In the genomic region with DNA sequence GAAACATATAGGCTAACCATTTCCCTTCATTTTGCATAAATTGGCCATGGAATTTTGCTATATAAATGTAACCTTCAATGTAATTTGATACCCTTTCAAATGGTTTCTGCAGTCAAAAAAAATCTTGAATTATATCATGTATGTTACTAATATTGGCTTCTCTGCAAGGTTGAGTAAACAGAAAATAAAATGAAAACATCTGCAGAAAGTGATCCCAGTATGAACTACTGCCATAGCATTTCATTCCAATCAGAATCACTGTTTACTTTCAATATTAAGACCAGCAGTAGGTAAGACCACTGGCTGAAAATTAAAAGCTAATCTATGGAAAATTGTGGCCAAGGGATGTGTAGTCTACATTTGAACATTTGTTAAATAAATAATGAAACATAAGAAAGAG, we compare ENCODE assay signal across 15 cellular contexts.
DNase-seq lines count a peak whose midpoint lies in the region; ATAC-seq and TF ChIP-seq lines count a peak whose summit lies in the region.
"Had no signal": no experiment of that assay in that cellular context is flagged by ENCODE, and none has a peak within 500 bp of the region (broad histone marks: within the 10 kb centered on the region; RNA-seq: fewer than 3 reads in every experiment).

No MANE protein-coding gene starts in this region.

- no peak overlapping the region for H4K91ac ChIP-seq in neuronal stem cell (ENCODE audit: low read depth, low read length, poor library complexity)

- H3K9ac ChIP-seq in adipocyte (ENCODE audit: low read length) (no peak overlapping the region), neuronal stem cell (ENCODE audit: low read depth, low read length, poor library complexity) (no peak overlapping the region)
- H3K9ac ChIP-seq: BLaER1 had no signal

- no peak overlapping the region for H2BK120ac ChIP-seq in neuronal stem cell (ENCODE audit: low read depth, low read length)

- peak; percentile 45 for DNase-seq in NCI-H146 (lab: John Stamatoyannopoulos, UW)
- DNase-seq in adipocyte (ENCODE audit: low read depth), result peak; percentile 69
- peak; percentile 52 for DNase-seq in fibroblast of mammary gland (ENCODE audit: low read depth)
- DNase-seq in neuronal stem cell (ENCODE audit: low spot score), result no peak
- DNase-seq in naive thymus-derived CD4-positive, alpha-beta T cell, result no peak
- DNase-seq in activated CD4-positive, alpha-beta T cell treated with anti-CD3 and anti-CD28 coated beads, Interleukin-2, amount 50 U/mL, for 1 hour, result no peak
- DNase-seq in prostate gland (ENCODE audit: low spot score), result no peak
- DNase-seq: AML-193, DMS53, GF-D8, H7 had no signal

- no peaks in the 10 kb centered on the region for H3K79me1 ChIP-seq in neuronal stem cell (ENCODE audit: low read depth, low read length)

- H3K9me3 ChIP-seq in adipocyte (ENCODE audit: control insufficient read depth, low read length), result peaks cover 3% of the 10 kb centered on the region
- peaks cover 0 to 9% of the 10 kb centered on the region in 2 donors for H3K9me3 ChIP-seq in neuronal stem cell (replicated peaks in 1 of 2; ENCODE audit: control insufficient read depth in 2 of 2, insufficient read depth in 1 of 2, low read depth in 1 of 2, low read length in 2 of 2)
- no peaks in the 10 kb centered on the region for H3K9me3 ChIP-seq in naive thymus-derived CD4-positive, alpha-beta T cell (ENCODE audit: control insufficient read depth in 2 of 3, low read length in 3 of 3)
- H3K9me3 ChIP-seq in prostate gland, result no peaks in the 10 kb centered on the region
- H3K9me3 ChIP-seq: A549 had no signal

- intact Hi-C loops in naive thymus-derived CD4-positive, alpha-beta T cell (cut with micrococcal nuclease), result no loop called here
- intact Hi-C loops in prostate gland (cut with DNase I), result no loop called here

- ATAC-seq in naive thymus-derived CD4-positive, alpha-beta T cell, result no peak
- no peak for ATAC-seq in HG03378 (IDR thresholded peaks at IDR 0.05; ENCODE audit: unreplicated experiment)
- ATAC-seq: A549, GM23338 had no signal

- no peak overlapping the region for H4K8ac ChIP-seq in neuronal stem cell (ENCODE audit: low read depth, low read length)

- CTCF ChIA-PET in naive thymus-derived CD4-positive, alpha-beta T cell (lab: Charles Lee), result no interaction called here

- H3K36me3 Mint-ChIP-seq in naive thymus-derived CD4-positive, alpha-beta T cell, result no peaks in the 10 kb centered on the region

- no peak overlapping the region for H3K23ac ChIP-seq in neuronal stem cell (ENCODE audit: low read depth, low read length, poor library complexity)

- H3K4ac ChIP-seq in neuronal stem cell (ENCODE audit: low read length), result no peak overlapping the region

- H3K14ac ChIP-seq in neuronal stem cell (ENCODE audit: low read length), result no peak overlapping the region

- no peaks in the 10 kb centered on the region for H3K36me3 ChIP-seq in adipocyte (ENCODE audit: control insufficient read depth, insufficient read depth, low read length, severe bottlenecking)
- no peaks in the 10 kb centered on the region for H3K36me3 ChIP-seq in neuronal stem cell (replicated peaks in 1 of 2; ENCODE audit: control insufficient read depth in 2 of 2, insufficient read depth in 2 of 2, low read length in 2 of 2)
- H3K36me3 ChIP-seq in naive thymus-derived CD4-positive, alpha-beta T cell (ENCODE audit: control insufficient read depth in 2 of 3, insufficient read depth in 3 of 3, low read length in 3 of 3), result no peaks in the 10 kb centered on the region
- no peaks in the 10 kb centered on the region for H3K36me3 ChIP-seq in prostate gland
- H3K36me3 ChIP-seq: BLaER1 had no signal

- TF ChIP-seq CTCF in fibroblast of mammary gland (conservative IDR thresholded peaks at IDR 0.05; ENCODE audit: control insufficient read depth, insufficient read depth, low read depth, low read length) (no peak), prostate gland (IDR thresholded peaks at IDR 0.05) (no peak)

- POLR2A ChIA-PET in naive thymus-derived CD4-positive, alpha-beta T cell (lab: Charles Lee), result no interaction called here

- no peak overlapping the region for H2BK15ac ChIP-seq in neuronal stem cell (ENCODE audit: low read length)

- H3K4me3 ChIP-seq in adipocyte (ENCODE audit: low read length) (no peak overlapping the region), fibroblast of mammary gland (ENCODE audit: control insufficient read depth, low read depth, low read length) (no peak overlapping the region), neuronal stem cell (ENCODE audit: low read length in 2 of 2) (no peak overlapping the region), prostate gland (no peak overlapping the region)
- H3K4me3 ChIP-seq in naive thymus-derived CD4-positive, alpha-beta T cell (ENCODE audit: low read length), result no peak overlapping the region
- H3K4me3 ChIP-seq: A549, BLaER1, GM23338 had no signal

- H2BK5ac ChIP-seq in neuronal stem cell (ENCODE audit: low read length), result no peak overlapping the region

- H3K9me3 Mint-ChIP-seq in naive thymus-derived CD4-positive, alpha-beta T cell, result peaks cover 0 to 3% (median 0%) of the 10 kb centered on the region in 11 donors

- H3K4me1 Mint-ChIP-seq in naive thymus-derived CD4-positive, alpha-beta T cell, result no peaks in the 10 kb centered on the region
- H3K4me1 Mint-ChIP-seq: GM23338 had no signal

- no peaks in the 10 kb centered on the region for H3K27me3 ChIP-seq in adipocyte (replicated peaks; ENCODE audit: control insufficient read depth, insufficient read depth, low read length)
- no peaks in the 10 kb centered on the region for H3K27me3 ChIP-seq in neuronal stem cell (ENCODE audit: control insufficient read depth in 3 of 3, insufficient read depth in 3 of 3, low read depth in 1 of 3, low read length in 3 of 3)
- no peaks in the 10 kb centered on the region for H3K27me3 ChIP-seq in naive thymus-derived CD4-positive, alpha-beta T cell (ENCODE audit: control insufficient read depth in 2 of 2, insufficient read depth in 2 of 2, low read length in 2 of 2)
- H3K27me3 ChIP-seq in prostate gland (replicated peaks; ENCODE audit: insufficient read depth), result no peaks in the 10 kb centered on the region
- H3K27me3 ChIP-seq: BLaER1 had no signal

- H3K18ac ChIP-seq in neuronal stem cell (ENCODE audit: low read length), result no peak overlapping the region

- H2AFZ ChIP-seq in neuronal stem cell (ENCODE audit: low read length), result peak overlapping the region; percentile 21
- H2AFZ ChIP-seq: GM23338 had no signal

- TF ChIP-seq POLR2A in prostate gland (IDR thresholded peaks at IDR 0.05), result no peak

- H2BK12ac ChIP-seq in neuronal stem cell (ENCODE audit: low read length), result no peak overlapping the region

- no peak overlapping the region for H3K27ac ChIP-seq in neuronal stem cell (replicated peaks; ENCODE audit: low read length)
- H3K27ac ChIP-seq in naive thymus-derived CD4-positive, alpha-beta T cell (ENCODE audit: low read depth, low read length), result no peak overlapping the region
- H3K27ac ChIP-seq in prostate gland, result no peak overlapping the region
- H3K27ac ChIP-seq: A549, BLaER1 had no signal

- no peak overlapping the region for H3K27ac Mint-ChIP-seq in naive thymus-derived CD4-positive, alpha-beta T cell
- H3K27ac Mint-ChIP-seq: GM23338 had no signal

- H3K4me1 ChIP-seq in adipocyte (ENCODE audit: control insufficient read depth, insufficient read depth, low read length) (peaks cover 3% of the 10 kb centered on the region), neuronal stem cell (ENCODE audit: control insufficient read depth in 2 of 2, insufficient read depth in 1 of 2, low read depth in 1 of 2, low read length in 2 of 2) (no peaks in the 10 kb centered on the region), prostate gland (replicated peaks) (no peaks in the 10 kb centered on the region)
- no peaks in the 10 kb centered on the region for H3K4me1 ChIP-seq in naive thymus-derived CD4-positive, alpha-beta T cell (ENCODE audit: control insufficient read depth in 2 of 2, insufficient read depth in 2 of 2, low read length in 2 of 2)
- H3K4me1 ChIP-seq: A549, BLaER1 had no signal

- H3K27me3 Mint-ChIP-seq in naive thymus-derived CD4-positive, alpha-beta T cell, result no peaks in the 10 kb centered on the region

- H3K4me2 ChIP-seq in neuronal stem cell (ENCODE audit: insufficient read depth, low read length, poor library complexity, severe bottlenecking), result no peak overlapping the region
- H3K4me2 ChIP-seq: A549, BLaER1, GM23338 had no signal

- no peak overlapping the region for H2AK5ac ChIP-seq in neuronal stem cell (ENCODE audit: low read depth, low read length)

- no peak overlapping the region for H3K4me3 Mint-ChIP-seq in naive thymus-derived CD4-positive, alpha-beta T cell
- H3K4me3 Mint-ChIP-seq: GM23338 had no signal

Comparison
In these comparisons a context has a peak if more than half of its experiments do, and no peak if none do; other contexts are left out.
1. DNase-seq: peak in NCI-H146 (single experiment), adipocyte (single experiment) and fibroblast of mammary gland (single experiment); none in neuronal stem cell (single experiment), naive thymus-derived CD4-positive, alpha-beta T cell (0 of 9), activated CD4-positive, alpha-beta T cell treated with anti-CD3 and anti-CD28 coated beads, Interleukin-2, amount 50 U/mL, for 1 hour (single experiment) and prostate gland (single experiment).